17 cellular contexts compared by ENCODE assay signal in genomic region chr12:90922068-90922743, GRCh38. TPM values are rescaled to one million over a fixed set of nuclear protein-coding genes. Genes with fewer than 3 reads are reported as not detected.
DNase-seq lines count a peak whose midpoint lies in the region; ATAC-seq, FAIRE-seq and TF ChIP-seq lines count a peak whose summit lies in the region.
"Had no signal": no experiment of that assay in that cellular context is flagged by ENCODE, and none has a peak within 500 bp of the region (broad histone marks: within the 10 kb centered on the region; RNA-seq: fewer than 3 reads in every experiment).

No MANE protein-coding gene starts in this region.

- peaks cover 2 to 3% of the 10 kb centered on the region in 2 donors for H3K4me1 ChIP-seq in small intestine (ENCODE audit: control insufficient read depth in 2 of 2, insufficient read depth in 1 of 2, low read depth in 1 of 2, low read length in 1 of 2)

- peaks cover 10% of the 10 kb centered on the region for H3K9me3 Mint-ChIP-seq in chondrocyte (ENCODE audit: low read depth)
- H3K9me3 Mint-ChIP-seq: activated CD4-positive, alpha-beta T cell treated with anti-CD3 and anti-CD28 coated beads, Interleukin-2, amount 10 ng/mL, durations not matched to agents 7 days and 5 days; activated naive CD8-positive, alpha-beta T cell treated with anti-CD3 and anti-CD28 coated beads, Interleukin-2, amount 10 ng/mL, durations not matched to agents 7 days and 5 days; CD4-positive, alpha-beta T cell had no signal

- no peak for TF ChIP-seq CTCF in chondrocyte (IDR thresholded peaks at IDR 0.05)

- H3K27ac Mint-ChIP-seq in chondrocyte (ENCODE audit: unreplicated experiment), result peak overlapping the region; percentile 84
- H3K27ac Mint-ChIP-seq: activated CD4-positive, alpha-beta T cell treated with anti-CD3 and anti-CD28 coated beads, Interleukin-2, amount 10 ng/mL, durations not matched to agents 7 days and 5 days; activated naive CD8-positive, alpha-beta T cell treated with anti-CD3 and anti-CD28 coated beads, Interleukin-2, amount 10 ng/mL, durations not matched to agents 7 days and 5 days; CD4-positive, alpha-beta T cell had no signal

- no peaks in the 10 kb centered on the region for H3K27me3 Mint-ChIP-seq in chondrocyte (ENCODE audit: low read depth)
- H3K27me3 Mint-ChIP-seq: activated naive CD8-positive, alpha-beta T cell treated with anti-CD3 and anti-CD28 coated beads, Interleukin-2, amount 10 ng/mL, durations not matched to agents 7 days and 5 days had no signal

- no peak overlapping the region for H3K27ac ChIP-seq in small intestine (ENCODE audit: low read depth in 1 of 2, low read length in 1 of 2)
- H3K27ac ChIP-seq: esophagus squamous epithelium had no signal

- peak; percentile 84 for FAIRE-seq in small intestine (lab: Jason Lieb, UNC)
- FAIRE-seq: colon had no signal

- no peaks in the 10 kb centered on the region for H3K9me3 ChIP-seq in small intestine (ENCODE audit: control insufficient read depth, low read depth)
- H3K9me3 ChIP-seq: esophagus squamous epithelium, HAP-1 had no signal

- H3K4me3 ChIP-seq in small intestine (ENCODE audit: low read depth in 1 of 2, low read length in 2 of 2), result no peak overlapping the region
- H3K4me3 ChIP-seq: esophagus squamous epithelium, HAP-1 had no signal

- H3K4me3 Mint-ChIP-seq in chondrocyte (ENCODE audit: unreplicated experiment), result no peak overlapping the region
- H3K4me3 Mint-ChIP-seq: activated CD4-positive, alpha-beta T cell treated with anti-CD3 and anti-CD28 coated beads, Interleukin-2, amount 10 ng/mL, durations not matched to agents 7 days and 5 days; activated naive CD8-positive, alpha-beta T cell treated with anti-CD3 and anti-CD28 coated beads, Interleukin-2, amount 10 ng/mL, durations not matched to agents 7 days and 5 days; CD4-positive, alpha-beta T cell had no signal

- DNase-seq in M059J (ENCODE audit: low read depth) (peak; percentile 24), chondrocyte (ENCODE audit: low spot score) (no peak), iris pigment epithelial cell (ENCODE audit: low read depth) (peak; percentile 62), small intestine (peak; percentile 85), NCI-H69 (lab: John Stamatoyannopoulos, UW) (no peak), H4 (ENCODE audit: low spot score) (no peak)
- DNase-seq: activated CD4-positive, alpha-beta T cell treated with anti-CD3 and anti-CD28 coated beads, Interleukin-2, amount 10 ng/mL, durations not matched to agents 7 days and 5 days; activated naive CD8-positive, alpha-beta T cell treated with anti-CD3 and anti-CD28 coated beads, Interleukin-2, amount 10 ng/mL, durations not matched to agents 7 days and 5 days; activated T-cell treated with anti-CD3 and anti-CD28 coated beads, Interleukin-2, amount 50 U/mL, for 1 hour; CD4-positive, alpha-beta T cell; DND-41; esophagus squamous epithelium; mesendoderm; nucleus accumbens had no signal

- no peak for ATAC-seq in HG03378 (IDR thresholded peaks at IDR 0.05; ENCODE audit: unreplicated experiment)

- H3K4me1 Mint-ChIP-seq in chondrocyte (ENCODE audit: low read depth), result peaks cover 16% of the 10 kb centered on the region
- H3K4me1 Mint-ChIP-seq: activated CD4-positive, alpha-beta T cell treated with anti-CD3 and anti-CD28 coated beads, Interleukin-2, amount 10 ng/mL, durations not matched to agents 7 days and 5 days; activated naive CD8-positive, alpha-beta T cell treated with anti-CD3 and anti-CD28 coated beads, Interleukin-2, amount 10 ng/mL, durations not matched to agents 7 days and 5 days had no signal

- H3K36me3 ChIP-seq in small intestine (ENCODE audit: control insufficient read depth in 2 of 2, insufficient read depth in 2 of 2, low read length in 2 of 2), result no peaks in the 10 kb centered on the region
- H3K36me3 ChIP-seq: esophagus squamous epithelium, HAP-1 had no signal

- no peaks in the 10 kb centered on the region for H3K27me3 ChIP-seq in small intestine (ENCODE audit: control insufficient read depth in 2 of 2, insufficient read depth in 2 of 2, low read length in 2 of 2)
- H3K27me3 ChIP-seq: esophagus squamous epithelium had no signal

- H3K36me3 Mint-ChIP-seq in chondrocyte (ENCODE audit: low read depth), result peaks cover 4% of the 10 kb centered on the region
- H3K36me3 Mint-ChIP-seq: activated naive CD8-positive, alpha-beta T cell treated with anti-CD3 and anti-CD28 coated beads, Interleukin-2, amount 10 ng/mL, durations not matched to agents 7 days and 5 days had no signal

RNA-seq across cellular contexts. Expression of gene CCER1, which starts 32.8 kb away (rescaled TPM):
- total RNA-seq in M059J (2014; rRNA removed; shearing (Covaris generic)), result not detected in 2 replicates
- not detected in 3 replicates for total RNA-seq in chondrocyte
- not detected for polyA plus RNA-seq in small intestine
- total RNA-seq in H4 (2014; rRNA removed; shearing (Covaris generic)), result not detected in 2 replicates
- total RNA-seq: activated CD4-positive, alpha-beta T cell treated with anti-CD3 and anti-CD28 coated beads, Interleukin-2, amount 10 ng/mL, durations not matched to agents 7 days and 5 days; activated naive CD8-positive, alpha-beta T cell treated with anti-CD3 and anti-CD28 coated beads, Interleukin-2, amount 10 ng/mL, durations not matched to agents 7 days and 5 days; CD4-positive, alpha-beta T cell; esophagus squamous epithelium had no signal

Comparison
In these comparisons a context has a peak if more than half of its experiments do, and no peak if none do; other contexts are left out.
1. DNase-seq: peak in M059J (single experiment), iris pigment epithelial cell (single experiment) and small intestine (single experiment); none in chondrocyte (single experiment), NCI-H69 (single experiment) and H4 (single experiment).